ENCODE assay signal across 25 cellular contexts in the genomic region with DNA sequence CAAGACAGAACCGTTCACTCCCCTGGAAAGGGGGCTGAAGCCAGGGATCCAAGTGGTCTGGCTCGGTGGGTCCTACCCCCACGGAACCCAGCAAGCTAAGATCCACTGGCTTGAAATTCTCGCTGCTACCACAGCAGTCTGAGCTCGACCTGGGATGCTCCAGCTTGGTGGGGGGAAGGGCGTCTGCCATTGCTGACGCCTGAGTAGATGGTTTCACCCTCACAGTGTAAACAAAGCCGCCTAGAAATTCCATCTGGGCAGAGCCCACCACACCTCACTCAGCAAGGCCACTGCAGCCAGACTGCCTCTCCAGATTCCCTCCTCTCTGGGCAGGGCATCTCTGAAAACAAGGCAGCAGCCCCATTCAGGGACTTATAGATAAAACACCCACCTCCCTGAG. TPM values are rescaled to one million over a fixed set of nuclear protein-coding genes. Genes with fewer than 3 reads are reported as not detected.
"Had no signal": no experiment of that assay in that cellular context is flagged by ENCODE, and none has a peak within 500 bp of the region (broad histone marks: within the 10 kb centered on the region; RNA-seq: fewer than 3 reads in every experiment).

No MANE protein-coding gene starts in this region.

- ATAC-seq: activated CD4-positive, alpha-beta T cell treated with anti-CD3 and anti-CD28 coated beads for 36 hours; activated CD8-positive, alpha-beta T cell treated with anti-CD3 and anti-CD28 coated beads for 36 hours; activated T-cell treated with anti-CD3 and anti-CD28 coated beads, Interleukin-2, amount 50 U/mL, for 72 hours had no signal

- H3K4me1 ChIP-seq: SJCRH30 had no signal

- H3K4me3 Mint-ChIP-seq: activated CD4-positive, alpha-beta T cell treated with anti-CD3 and anti-CD28 coated beads for 36 hours; activated CD8-positive, alpha-beta T cell treated with anti-CD3 and anti-CD28 coated beads for 36 hours; activated naive CD4-positive, alpha-beta T cell treated with anti-CD3 and anti-CD28 coated beads, Interleukin-2, amount 10 ng/mL, durations not matched to agents 7 days and 5 days; activated naive CD8-positive, alpha-beta T cell treated with anti-CD3 and anti-CD28 coated beads for 36 hours; activated T-cell treated with anti-CD3 and anti-CD28 coated beads, Interleukin-2, amount 50 U/mL, for 72 hours had no signal

- H3K36me3 Mint-ChIP-seq: activated naive CD4-positive, alpha-beta T cell treated with anti-CD3 and anti-CD28 coated beads, Interleukin-2, amount 10 ng/mL, durations not matched to agents 7 days and 5 days; activated naive CD8-positive, alpha-beta T cell treated with anti-CD3 and anti-CD28 coated beads for 36 hours had no signal

- H3K27ac Mint-ChIP-seq: activated CD4-positive, alpha-beta T cell treated with anti-CD3 and anti-CD28 coated beads for 36 hours; activated CD8-positive, alpha-beta T cell treated with anti-CD3 and anti-CD28 coated beads for 36 hours; activated naive CD4-positive, alpha-beta T cell treated with anti-CD3 and anti-CD28 coated beads, Interleukin-2, amount 10 ng/mL, durations not matched to agents 7 days and 5 days; activated naive CD8-positive, alpha-beta T cell treated with anti-CD3 and anti-CD28 coated beads for 36 hours; activated T-cell treated with anti-CD3 and anti-CD28 coated beads, Interleukin-2, amount 50 U/mL, for 72 hours; activated T-helper 2 cell treated with anti-CD3 and anti-CD28 coated beads, Interferon-gamma antibody, Interleukin-2, Interleukin-4, amounts not matched to agents 10 μg/mL and 5 μg/mL and 100 μg/mL, durations not matched to agents 14 hours and 24 hours and 36 hours had no signal

- H3K36me3 ChIP-seq: brain microvascular endothelial cell, cardiac muscle cell, SJCRH30 had no signal

- H3K27me3 ChIP-seq: brain microvascular endothelial cell, cardiac muscle cell, SJCRH30 had no signal

- H3K9ac ChIP-seq: SK-N-SH had no signal

- H3K27ac ChIP-seq: brain microvascular endothelial cell, cardiac muscle cell, SJCRH30, VCaP had no signal

- H3K4me3 ChIP-seq: cardiac muscle cell, SJCRH30 had no signal

- H3K9me3 Mint-ChIP-seq: activated CD8-positive, alpha-beta T cell treated with anti-CD3 and anti-CD28 coated beads for 36 hours; activated naive CD4-positive, alpha-beta T cell treated with anti-CD3 and anti-CD28 coated beads, Interleukin-2, amount 10 ng/mL, durations not matched to agents 7 days and 5 days; activated naive CD8-positive, alpha-beta T cell treated with anti-CD3 and anti-CD28 coated beads for 36 hours; activated T-cell treated with anti-CD3 and anti-CD28 coated beads, Interleukin-2, amount 50 U/mL, for 72 hours; activated T-helper 2 cell treated with anti-CD3 and anti-CD28 coated beads, Interferon-gamma antibody, Interleukin-2, Interleukin-4, amounts not matched to agents 10 μg/mL and 5 μg/mL and 100 μg/mL, durations not matched to agents 14 hours and 24 hours and 36 hours had no signal

- H3K9me3 ChIP-seq: SJCRH30, SK-N-SH had no signal

- H3K4me2 ChIP-seq: SK-N-SH had no signal

- H3K27me3 Mint-ChIP-seq: activated CD4-positive, alpha-beta T cell treated with anti-CD3 and anti-CD28 coated beads for 36 hours; activated CD8-positive, alpha-beta T cell treated with anti-CD3 and anti-CD28 coated beads for 36 hours; activated naive CD8-positive, alpha-beta T cell treated with anti-CD3 and anti-CD28 coated beads for 36 hours had no signal

- DNase-seq: activated CD4-positive, alpha-beta T cell treated with anti-CD3 and anti-CD28 coated beads for 36 hours; activated CD4-positive, alpha-beta T cell treated with anti-CD3 and anti-CD28 coated beads, Interleukin-2, amount 50 U/mL, for 1 hour; activated CD8-positive, alpha-beta memory T cell treated with anti-CD3 and anti-CD28 coated beads, Interleukin-2, amount 50 U/mL, for 4 hours; activated CD8-positive, alpha-beta T cell treated with anti-CD3 and anti-CD28 coated beads for 36 hours; activated gamma-delta T cell treated with Interleukin-2 at 50 U/mL for 16 hours; activated naive CD4-positive, alpha-beta T cell treated with anti-CD3 and anti-CD28 coated beads, Interleukin-2, amount 10 ng/mL, durations not matched to agents 7 days and 5 days; activated naive CD8-positive, alpha-beta T cell treated with anti-CD3 and anti-CD28 coated beads for 36 hours; activated T-cell treated with anti-CD3 and anti-CD28 coated beads, Interleukin-2, amount 50 U/mL, for 72 hours; brain microvascular endothelial cell; Kasumi-1; NCI-H1105 treated with DMSO at 0.1 percent for 48 hours; NCI-H1436 treated with DMSO at 0.1 percent for 48 hours; NCI-H187 treated with DMSO at 0.1 percent for 48 hours; NCI-H2081 treated with DMSO at 0.1 percent for 48 hours; NCI-H2171; NCI-H2227 treated with DMSO at 0.1 percent for 48 hours; NCI-H446 treated with DMSO at 0.1 percent for 48 hours; NCI-H524 treated with DMSO at 0.1 percent for 48 hours; SJCRH30; SK-N-SH; T-helper 1 cell had no signal

- H3K4me1 Mint-ChIP-seq: activated CD4-positive, alpha-beta T cell treated with anti-CD3 and anti-CD28 coated beads for 36 hours; activated naive CD4-positive, alpha-beta T cell treated with anti-CD3 and anti-CD28 coated beads, Interleukin-2, amount 10 ng/mL, durations not matched to agents 7 days and 5 days; activated naive CD8-positive, alpha-beta T cell treated with anti-CD3 and anti-CD28 coated beads for 36 hours had no signal

RNA-seq across cellular contexts. Expression of a gene that starts 13.4 kb away (rescaled TPM):
- total RNA-seq: OCI-LY7 had no signal
